Comparison of ENCODE assay signal across 9 cellular contexts in the genomic region with DNA sequence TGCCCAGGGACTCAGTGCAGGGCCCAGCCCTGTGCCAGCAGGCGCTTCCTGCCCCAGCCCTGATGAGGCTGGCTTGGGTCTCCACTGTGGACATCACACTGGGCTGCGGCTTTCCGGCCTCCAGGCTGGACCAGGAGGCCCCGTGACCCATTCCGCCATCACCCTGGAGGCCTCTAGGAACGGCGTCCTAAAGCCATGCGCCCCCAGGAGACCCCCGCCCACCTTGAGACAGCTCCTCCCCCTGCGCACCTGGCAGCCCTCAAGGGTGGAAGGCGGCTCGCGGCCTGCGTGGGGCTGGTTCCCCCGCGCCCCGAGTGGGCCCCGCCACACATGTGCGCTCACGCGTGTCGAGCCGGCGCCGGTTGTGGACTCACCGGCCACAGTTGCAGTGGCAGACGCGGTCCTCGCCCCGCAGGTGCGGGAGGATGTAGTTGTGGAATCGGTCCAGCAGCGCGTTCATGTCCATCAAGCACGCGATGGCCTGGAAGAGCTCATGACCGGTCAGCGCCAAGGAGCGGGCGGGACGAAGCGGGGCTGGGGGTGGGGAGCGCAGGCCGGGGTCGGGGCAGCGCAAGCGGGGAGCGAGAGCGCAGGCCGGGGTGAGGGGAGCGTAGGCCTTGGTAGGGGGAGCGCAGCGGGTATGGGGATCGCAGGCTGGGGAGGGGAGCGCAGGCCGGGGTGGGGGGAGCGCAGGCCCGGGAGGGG. TPM values are rescaled to one million over a fixed set of nuclear protein-coding genes. Genes with fewer than 3 reads are reported as not detected.
DNase-seq lines count a peak whose midpoint lies in the region; ATAC-seq and TF ChIP-seq lines count a peak whose summit lies in the region.
"Had no signal": no experiment of that assay in that cellular context is flagged by ENCODE, and none has a peak within 500 bp of the region (broad histone marks: within the 10 kb centered on the region; RNA-seq: fewer than 3 reads in every experiment).

No MANE protein-coding gene starts in this region.

- no peak for TF ChIP-seq EP300 in sigmoid colon (IDR thresholded peaks at IDR 0.05)

- peak overlapping the region; percentile 83 for H3K27ac ChIP-seq in VCaP
- peak overlapping the region in 8 of 10 donors; percentile 35 to 87 (median 75) for H3K27ac ChIP-seq in heart right ventricle
- H3K27ac ChIP-seq in sigmoid colon: peak overlapping the region; percentile 81 to 85 (median 83)

- WGBS in heart right ventricle, 2 donors: 16 to 17% methylated on average over 55 to 57 of the region's 58 CpGs
- 21 to 24% methylated on average over 57 to 58 of the region's 58 CpGs for WGBS in sigmoid colon, 2 donors

- no peak for TF ChIP-seq POLR2A in sigmoid colon (IDR thresholded peaks at IDR 0.05)

- H3K36me3 ChIP-seq in heart right ventricle (peaks cover 0 to 33% (median 4%) of the 10 kb centered on the region in 9 donors), sigmoid colon (peaks cover 0 to 47% (median 18%) of the 10 kb centered on the region in 4 donors)

- H3K27me3 ChIP-seq in heart right ventricle: peaks cover 0 to 15% (median 0%) of the 10 kb centered on the region in 7 donors
- no peaks in the 10 kb centered on the region for H3K27me3 ChIP-seq in sigmoid colon

- peaks cover 3 to 44% (median 24%) of the 10 kb centered on the region in 9 donors for H3K4me1 ChIP-seq in heart right ventricle
- H3K4me1 ChIP-seq in sigmoid colon: peaks cover 0 to 26% (median 23%) of the 10 kb centered on the region in 4 donors

- TF ChIP-seq CTCF in VCaP (conservative IDR thresholded peaks at IDR 0.05) (no peak), heart right ventricle (IDR thresholded peaks at IDR 0.05) (no peak), sigmoid colon (IDR thresholded peaks at IDR 0.05) (no peak)

- H3K9me3 ChIP-seq in heart right ventricle (no peaks in the 10 kb centered on the region), sigmoid colon (no peaks in the 10 kb centered on the region)

- H3K4me3 ChIP-seq in heart right ventricle (peak overlapping the region in 9 of 10 donors; percentile 53 to 70 (median 59)), sigmoid colon (peak overlapping the region; percentile 63 to 88 (median 83))

- intact Hi-C loops in heart right ventricle (cut with DNase I): no loop called here
- intact Hi-C loops in sigmoid colon (cut with DNase I): no loop called here

- ATAC-seq in heart right ventricle: peak in 1 of 8 donors; percentile 6
- ATAC-seq in HG03175 (IDR thresholded peaks at IDR 0.05; ENCODE audit: unreplicated experiment): no peak
- no peak for ATAC-seq in HG03442 (IDR thresholded peaks at IDR 0.05; ENCODE audit: unreplicated experiment)

- DNase-seq in ELR (ENCODE audit: low read depth): peak; percentile 55
- peak in 1 of 2 donors; percentile 54 for DNase-seq in heart right ventricle
- DNase-seq in sigmoid colon: peak; percentile 81
- DNase-seq in COR-L47 (lab: John Stamatoyannopoulos, UW): no peak
- no peak for DNase-seq in kidney tubule cell (ENCODE audit: low spot score)
- DNase-seq: NCI-H1436 had no signal

RNA-seq across cellular contexts. Expression of a gene that starts 1.0 kb away (rescaled TPM):
- total RNA-seq in heart right ventricle: 1 to 10 TPM; 3.2 to 6.2 (median 3.7) TPM
- 10 to 100 TPM in 1 of 2 donors, 1 to 10 TPM in 1; 3.5 to 12.1 TPM for polyA plus RNA-seq in heart right ventricle
- 10 to 100 TPM; 15.3 to 35.2 (median 17.6) TPM for total RNA-seq in sigmoid colon
- 1 to 10 TPM in 2 of 3 donors, not detected in 1; 3.7 to 4.8 TPM for polyA plus RNA-seq in sigmoid colon

RNA-seq across cellular contexts. Expression of a gene that starts 27.5 kb away (rescaled TPM):
- total RNA-seq in heart right ventricle (10 to 100 TPM; 13.2 to 27.9 (median 15.6) TPM), sigmoid colon (10 to 100 TPM in 3 of 4 donors, 1 to 10 TPM in 1; 8.6 to 14.7 (median 12.1) TPM)
- polyA plus RNA-seq in heart right ventricle (10 to 100 TPM; 24.7 to 39.4 TPM), sigmoid colon (10 to 100 TPM; 12.6 to 40.4 (median 13.6) TPM)

RNA-seq across cellular contexts. Expression of a gene that starts 35.2 kb away (rescaled TPM):
- total RNA-seq in heart right ventricle (100 to 1,000 TPM in 4 of 10 donors, 10 to 100 TPM in 6; 73.8 to 138 (median 77.9) TPM), sigmoid colon (100 to 1,000 TPM in 3 of 4 donors, 10 to 100 TPM in 1; 98.9 to 119 (median 109) TPM)
- polyA plus RNA-seq in heart right ventricle (100 to 1,000 TPM in 1 of 2 donors, 10 to 100 TPM in 1; 96.3 to 122 TPM), sigmoid colon (100 to 1,000 TPM; 129 to 165 (median 150) TPM)

Comparison
In these comparisons a context has a peak if more than half of its experiments do, and no peak if none do; other contexts are left out.
1. DNase-seq: peak in ELR (single experiment) and sigmoid colon (single experiment); none in COR-L47 (single experiment) and kidney tubule cell (single experiment).
2. Peak in every context shown above with its lines, with median percentiles within 50 percentile points of each other: H3K27ac ChIP-seq.